In genomic region chr9:6852243-6852963, GRCh38 we compare ENCODE assay signal across 13 cellular contexts.
DNase-seq lines count a peak whose midpoint lies in the region; TF ChIP-seq lines count a peak whose summit lies in the region.
"Had no signal": no experiment of that assay in that cellular context is flagged by ENCODE, and none has a peak within 500 bp of the region (broad histone marks: within the 10 kb centered on the region; RNA-seq: fewer than 3 reads in every experiment).

No MANE protein-coding gene starts in this region.

- no TSS peak for BruUV-seq in OCI-LY7 (replicated peaks; lab: Mats Ljungman, UMichigan)

- H3K18ac ChIP-seq in mesendoderm (ENCODE audit: low read length) = no peak overlapping the region

- no peak overlapping the region for H2BK120ac ChIP-seq in mesendoderm (ENCODE audit: low read depth, low read length)

- H3K36me3 ChIP-seq in adrenal gland (replicated peaks in 1 of 2) = peaks cover 0 to 6% of the 10 kb centered on the region in 2 donors
- no peaks in the 10 kb centered on the region for H3K36me3 ChIP-seq in mesendoderm (ENCODE audit: control insufficient read depth, insufficient read depth, low read length)
- H3K36me3 ChIP-seq in OCI-LY7 (ENCODE audit: insufficient read depth, low read length) = peaks cover 33% of the 10 kb centered on the region

- peak in 1 of 2 donors; percentile 57 for TF ChIP-seq POLR2A in adrenal gland (IDR thresholded peaks at IDR 0.05)

- H3K9me2 ChIP-seq in OCI-LY7 (ENCODE audit: insufficient read depth, low read length) = no peaks in the 10 kb centered on the region

- no peaks in the 10 kb centered on the region for H3K79me1 ChIP-seq in mesendoderm (ENCODE audit: low read length)

- H3K4me3 ChIP-seq in adrenal gland = no peak overlapping the region
- H3K4me3 ChIP-seq in mesendoderm (ENCODE audit: low read length) = no peak overlapping the region
- H3K4me3 ChIP-seq in OCI-LY7 (ENCODE audit: low read depth, low read length, poor library complexity, severe bottlenecking) = no peak overlapping the region
- H3K4me3 ChIP-seq: ascending aorta, BLaER1, K562 had no signal

- no peaks in the 10 kb centered on the region for H3K27me3 ChIP-seq in adrenal gland
- H3K27me3 ChIP-seq in mesendoderm (ENCODE audit: insufficient read depth, low read length, poor library complexity) = no peaks in the 10 kb centered on the region
- H3K27me3 ChIP-seq: ascending aorta, BLaER1 had no signal

- H3K27ac ChIP-seq in adrenal gland = peak overlapping the region in 4 of 5 donors; percentile 19 to 79 (median 68)
- no peak overlapping the region for H3K27ac ChIP-seq in mesendoderm (ENCODE audit: low read depth, low read length)
- H3K27ac ChIP-seq in OCI-LY7 (ENCODE audit: low read depth, low read length, poor library complexity, severe bottlenecking) = no peak overlapping the region
- H3K27ac ChIP-seq: BLaER1 had no signal

- 57 to 65% (median 63%) methylated on average over 7 of the region's 7 CpGs for WGBS in adrenal gland, 4 donors
- WGBS in mesendoderm (ENCODE audit: extremely low coverage, insufficient coverage, low lambda C conversion rate) = no CpG with 5 or more reads among the region's 7 CpGs

- H2AFZ ChIP-seq in OCI-LY7 (ENCODE audit: low read length) = no peak overlapping the region

- H3K4me1 ChIP-seq in adrenal gland (replicated peaks in 1 of 2) (peaks cover 0 to 4% of the 10 kb centered on the region in 2 donors), mesendoderm (ENCODE audit: control insufficient read depth, low read depth, low read length) (no peaks in the 10 kb centered on the region), OCI-LY7 (ENCODE audit: insufficient read depth, low read length, poor library complexity, severe bottlenecking) (no peaks in the 10 kb centered on the region)
- H3K4me1 ChIP-seq: ascending aorta, BLaER1 had no signal

- no peak overlapping the region for H3K4ac ChIP-seq in mesendoderm (ENCODE audit: low read depth, low read length)

- CTCF ChIA-PET in OCI-LY7 (lab: Charles Lee; ENCODE audit: unreplicated experiment) = no interaction called here

- H2BK5ac ChIP-seq in mesendoderm (ENCODE audit: low read length) = no peak overlapping the region

- H2BK15ac ChIP-seq in mesendoderm (replicated peaks; ENCODE audit: low read depth) = no peak overlapping the region

- no peak overlapping the region for H3K56ac ChIP-seq in mesendoderm (ENCODE audit: low read length)

- H3K79me2 ChIP-seq in mesendoderm (ENCODE audit: control insufficient read depth, insufficient read depth, low read length) (no peaks in the 10 kb centered on the region), OCI-LY7 (ENCODE audit: insufficient read depth, low read depth, low read length) (no peaks in the 10 kb centered on the region)

- H2AK5ac ChIP-seq in mesendoderm (ENCODE audit: low read length) = no peak overlapping the region

- POLR2A ChIA-PET in OCI-LY7 (lab: Charles Lee) = no interaction called here

- H3K9ac ChIP-seq in mesendoderm (ENCODE audit: low read length) = no peak overlapping the region
- H3K9ac ChIP-seq: BLaER1 had no signal

- no peaks in the 10 kb centered on the region for H4K20me1 ChIP-seq in OCI-LY7 (ENCODE audit: insufficient read depth, low read length)

- H3K4me2 ChIP-seq in mesendoderm (ENCODE audit: low read length) = no peak overlapping the region
- H3K4me2 ChIP-seq in OCI-LY7 (ENCODE audit: low read length) = no peak overlapping the region
- H3K4me2 ChIP-seq: BLaER1 had no signal

- intact Hi-C loops in adrenal gland (cut with DNase I) (no loop called here), OCI-LY7 (cut with micrococcal nuclease; ENCODE audit: unreplicated experiment) (no loop called here)

- DNase-seq in A172 (ENCODE audit: low spot score) (peak; percentile 61), GM04503 (ENCODE audit: low read depth) (peak; percentile 27), adrenal gland (peak; percentile 54 to 68 (median 64)), glomerular visceral epithelial cell (ENCODE audit: extremely low spot score) (peak; percentile 37), mesendoderm (no peak), NCI-H1092 (lab: John Stamatoyannopoulos, UW) (no peak), OCI-LY7 (ENCODE audit: low spot score) (no peak)
- no peak for DNase-seq in activated CD4-positive, alpha-beta T cell treated with anti-CD3 and anti-CD28 coated beads, Interleukin-2, amount 50 U/mL, for 1 hour
- DNase-seq: activated CD8-positive, alpha-beta memory T cell treated with anti-CD3 and anti-CD28 coated beads, Interleukin-2, amount 50 U/mL, for 48 hours; stimulated activated CD4-positive, alpha-beta T cell treated with anti-CD3 and anti-CD28 coated beads, Interleukin-12 subunit alpha, Interleukin-12 subunit beta, amount 100 ng/mL, for 4 hours had no signal

- H3K23ac ChIP-seq in mesendoderm (ENCODE audit: low read length) = no peak overlapping the region

- H4K5ac ChIP-seq in mesendoderm (ENCODE audit: low read length) = no peak overlapping the region

- no peak overlapping the region for H4K8ac ChIP-seq in mesendoderm (ENCODE audit: low read depth, low read length)

- H3K9me3 ChIP-seq in adrenal gland (replicated peaks in 1 of 3) = no peaks in the 10 kb centered on the region
- no peaks in the 10 kb centered on the region for H3K9me3 ChIP-seq in OCI-LY7 (ENCODE audit: low read length)
- H3K9me3 ChIP-seq: ascending aorta, BLaER1 had no signal

- TF ChIP-seq CTCF in adrenal gland (IDR thresholded peaks at IDR 0.05) (no peak), OCI-LY7 (conservative IDR thresholded peaks at IDR 0.05; ENCODE audit: low read length) (no peak)

Comparison
In these comparisons a context has a peak if more than half of its experiments do, and no peak if none do; other contexts are left out.
1. DNase-seq: peak in A172 (single experiment), GM04503 (single experiment), adrenal gland (7 of 7) and glomerular visceral epithelial cell (single experiment); none in mesendoderm (single experiment), NCI-H1092 (single experiment), OCI-LY7 (single experiment) and activated CD4-positive, alpha-beta T cell treated with anti-CD3 and anti-CD28 coated beads, Interleukin-2, amount 50 U/mL, for 1 hour (single experiment).
2. H3K27ac ChIP-seq: peak in adrenal gland (4 of 5); none in mesendoderm (single experiment) and OCI-LY7 (single experiment).